ENCODE assay signal across 18 cellular contexts in the genomic region with DNA sequence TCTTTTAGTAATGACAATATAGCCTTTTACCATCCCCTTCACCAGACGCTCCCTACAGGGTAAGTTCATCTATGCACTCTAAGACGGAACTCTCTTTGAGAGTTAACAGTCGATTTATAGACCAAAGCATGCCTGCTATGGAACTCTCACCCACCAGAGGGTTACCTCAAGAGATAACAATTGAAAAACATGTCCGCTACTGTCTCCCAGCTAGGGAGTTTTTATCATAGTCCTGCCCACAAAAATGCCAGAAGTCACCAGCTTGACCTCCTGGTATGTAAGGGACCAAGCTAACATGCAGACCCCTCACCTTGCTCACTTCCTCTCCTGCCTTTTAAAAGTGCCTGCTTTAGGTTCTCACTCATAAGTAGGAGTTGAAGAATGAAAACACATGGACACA.
"Had no signal": no experiment of that assay in that cellular context is flagged by ENCODE, and none has a peak within 500 bp of the region (broad histone marks: within the 10 kb centered on the region; RNA-seq: fewer than 3 reads in every experiment).

No MANE protein-coding gene starts in this region.

- DNase-seq: activated CD4-positive, alpha-beta T cell treated with anti-CD3 and anti-CD28 coated beads for 1 hour; activated CD4-positive, alpha-beta T cell treated with anti-CD3 and anti-CD28 coated beads, Interleukin-2, amount 50 U/mL, for 1 hour; activated CD8-positive, alpha-beta T cell treated with anti-CD3 and anti-CD28 coated beads, Interleukin-2, amount 10 ng/mL, durations not matched to agents 7 days and 5 days; activated gamma-delta T cell treated with Interleukin-2 at 50 U/mL for 16 hours; cerebellar nuclear complex; foreskin fibroblast; kidney; left lung; naive thymus-derived CD4-positive, alpha-beta T cell; retina; sigmoid colon; stimulated activated CD4-positive, alpha-beta T cell treated with anti-CD3 and anti-CD28 coated beads, Interleukin-2, amount 100 ng/mL, for 48 hours; stimulated activated CD8-positive, alpha-beta memory T cell treated with anti-CD3 and anti-CD28 coated beads, Interleukin-4, amount 100 ng/mL, for 48 hours; stimulated activated naive B cell treated with anti-CD40 and anti-IgM and Interleukin-4, amounts not matched to agents 10 μg/mL and 1 μg/mL and 100 μg/mL, for 72 hours; transverse colon; WERI-Rb-1 had no signal

- ATAC-seq: activated CD8-positive, alpha-beta T cell treated with anti-CD3 and anti-CD28 coated beads, Interleukin-2, amount 10 ng/mL, durations not matched to agents 7 days and 5 days; left lung; naive thymus-derived CD4-positive, alpha-beta T cell; stimulated activated naive B cell treated with anti-CD40 and anti-IgM and Interleukin-4, amounts not matched to agents 10 μg/mL and 1 μg/mL and 100 μg/mL, for 72 hours had no signal

- H3K36me3 Mint-ChIP-seq: activated naive CD4-positive, alpha-beta T cell treated with anti-CD3 and anti-CD28 coated beads, Interleukin-2, amount 50 U/mL, for 24 hours; stimulated activated naive B cell treated with anti-CD40 and anti-IgM and Interleukin-4, amounts not matched to agents 10 μg/mL and 1 μg/mL and 100 μg/mL, for 72 hours had no signal

- H3K4me3 Mint-ChIP-seq: activated CD8-positive, alpha-beta T cell treated with anti-CD3 and anti-CD28 coated beads, Interleukin-2, amount 10 ng/mL, durations not matched to agents 7 days and 5 days; activated naive CD4-positive, alpha-beta T cell treated with anti-CD3 and anti-CD28 coated beads, Interleukin-2, amount 50 U/mL, for 24 hours; naive thymus-derived CD4-positive, alpha-beta T cell; neural crest cell; stimulated activated naive B cell treated with anti-CD40 and anti-IgM and Interleukin-4, amounts not matched to agents 10 μg/mL and 1 μg/mL and 100 μg/mL, for 72 hours had no signal

- H3K4me1 Mint-ChIP-seq: neural crest cell had no signal

- H3K9me3 Mint-ChIP-seq: activated naive CD4-positive, alpha-beta T cell treated with anti-CD3 and anti-CD28 coated beads, Interleukin-2, amount 50 U/mL, for 24 hours had no signal
